In genomic region chr1:204094262-204095247, GRCh38 we compare ENCODE assay signal across 1 cellular context.
TF ChIP-seq lines count a peak whose summit lies in the region.

No MANE protein-coding gene starts in this region.

TF ChIP-seq in SK-N-SH, 30 proteins besides CTCF, POLR2A, EP300 and RAD21 (continued from another document):
- TF ChIP-seq REST (IDR thresholded peaks at IDR 0.05; ENCODE audit: low read depth, low read length) (no peak), GATA2 (CRISPR knock-in tag; IDR thresholded peaks at IDR 0.05) (no peak), ZBTB33 (IDR thresholded peaks at IDR 0.05; ENCODE audit: borderline replicate concordance, low read depth) (no peak), FOXJ3 (CRISPR knock-in tag; IDR thresholded peaks at IDR 0.05) (no peak), NRF1 (IDR thresholded peaks at IDR 0.05; ENCODE audit: low read depth, low read length) (no peak), USF1 (IDR thresholded peaks at IDR 0.05; ENCODE audit: borderline replicate concordance, low read depth) (no peak), TAF1 (IDR thresholded peaks at IDR 0.05; ENCODE audit: borderline replicate concordance, low read depth, low read length) (no peak), MEF2A (IDR thresholded peaks at IDR 0.05; ENCODE audit: borderline replicate concordance, low read depth) (no peak), FOSL2 (IDR thresholded peaks at IDR 0.05; ENCODE audit: borderline replicate concordance, low read depth) (no peak)
TF ChIP-seq in SK-N-SH: peak in this region for 0.
